In the genomic region with DNA sequence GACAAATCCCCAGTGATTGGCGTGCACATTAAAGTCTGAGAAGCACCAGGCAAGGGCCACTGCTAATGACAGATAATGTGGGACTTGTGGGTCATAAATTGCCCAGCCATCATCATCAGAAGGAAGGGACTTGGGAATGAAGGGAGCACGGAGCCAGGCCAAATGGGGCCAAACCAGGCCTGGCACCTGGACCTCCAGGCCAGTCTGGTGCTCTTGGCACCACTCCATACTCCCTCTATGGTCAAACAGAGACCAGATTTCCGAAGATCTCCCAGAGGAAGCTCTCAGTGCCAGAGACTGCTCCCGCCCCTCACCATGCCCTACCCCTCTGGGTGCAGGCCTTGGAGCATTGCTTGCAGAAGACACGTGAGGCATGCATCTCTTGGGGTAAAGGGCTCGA, we compare ENCODE assay signal across 19 cellular contexts.
A peak's percentile ranks its signal among the peaks of the same experiment; 100 is the strongest.
DNase-seq lines count a peak whose midpoint lies in the region; ATAC-seq and TF ChIP-seq lines count a peak whose summit lies in the region.
"Had no signal": no experiment of that assay in that cellular context is flagged by ENCODE, and none has a peak within 500 bp of the region (broad histone marks: within the 10 kb centered on the region; RNA-seq: fewer than 3 reads in every experiment).

No MANE protein-coding gene starts in this region.

- peaks cover 16% of the 10 kb centered on the region for H3K36me3 Mint-ChIP-seq in T-helper 1 cell treated with Interleukin-12 subunit alpha and Interleukin-12 subunit beta and Interleukin-4 antibody, amounts not matched to agents 30 μg/mL and 1 μg/mL, for 36 hours (ENCODE audit: low read depth)
- peaks cover 23% of the 10 kb centered on the region for H3K36me3 Mint-ChIP-seq in effector memory CD8-positive, alpha-beta T cell (ENCODE audit: insufficient read depth)
- H3K36me3 Mint-ChIP-seq in HFFc6 (ENCODE audit: low read depth) = no peaks in the 10 kb centered on the region

- TF ChIP-seq CTCF in SU-DHL-6 (IDR thresholded peaks at IDR 0.05; ENCODE audit: insufficient read depth, low read length, poor library complexity, severe bottlenecking) (no peak), HFFc6 (IDR thresholded peaks at IDR 0.05) (no peak), prostate gland (IDR thresholded peaks at IDR 0.05) (no peak)

- no peak for DNase-seq in T-helper 1 cell
- no peak for DNase-seq in effector memory CD8-positive, alpha-beta T cell
- no peak for DNase-seq in NCI-H1436 (lab: John Stamatoyannopoulos, UW)
- no peak for DNase-seq in HFFc6
- DNase-seq in prostate gland (ENCODE audit: low spot score) = no peak
- DNase-seq: activated CD4-positive, alpha-beta T cell treated with anti-CD3 and anti-CD28 coated beads for 1 hour; H9; kidney glomerular epithelial cell; midbrain; NCI-H2029 treated with DMSO at 0.1 percent for 48 hours; occipital lobe; stimulated activated CD4-positive, alpha-beta T cell treated with anti-CD3 and anti-CD28 coated beads, Interleukin-4, amount 100 ng/mL, for 4 hours; trophoblast cell had no signal

- no peaks in the 10 kb centered on the region for H3K79me2 ChIP-seq in SU-DHL-6 (ENCODE audit: insufficient read depth, low read length)
- H3K79me2 ChIP-seq: hepatocyte had no signal

- H3K27me3 Mint-ChIP-seq in T-helper 1 cell treated with Interleukin-12 subunit alpha and Interleukin-12 subunit beta and Interleukin-4 antibody, amounts not matched to agents 30 μg/mL and 1 μg/mL, for 36 hours (ENCODE audit: low read depth) = no peaks in the 10 kb centered on the region
- no peaks in the 10 kb centered on the region for H3K27me3 Mint-ChIP-seq in effector memory CD8-positive, alpha-beta T cell
- H3K27me3 Mint-ChIP-seq in HFFc6 (ENCODE audit: insufficient read depth) = no peaks in the 10 kb centered on the region; the same call in 1 of the 2 replicates

- ATAC-seq in effector memory CD8-positive, alpha-beta T cell (replicated peaks) = no peak
- ATAC-seq: A549 had no signal

- H3K27ac ChIP-seq in BLaER1 = peak overlapping the region; percentile 78
- peak overlapping the region; percentile 91 for H3K27ac ChIP-seq in SU-DHL-6 (ENCODE audit: low read depth, low read length)
- peak overlapping the region in 1 of 2 donors; percentile 1 for H3K27ac ChIP-seq in prostate gland
- H3K27ac ChIP-seq: A549, hepatocyte had no signal

- WGBS in prostate gland = 84% methylated on average over 6 of the region's 6 CpGs

- H3K36me3 ChIP-seq in BLaER1 (peaks cover 80% of the 10 kb centered on the region), SU-DHL-6 (ENCODE audit: low read length) (no peaks in the 10 kb centered on the region), prostate gland (no peaks in the 10 kb centered on the region)

- H3K4me1 ChIP-seq in BLaER1 (peaks cover 100% of the 10 kb centered on the region), prostate gland (replicated peaks) (peaks cover 16% of the 10 kb centered on the region)

- peaks cover 28% of the 10 kb centered on the region for H3F3A ChIP-seq in SU-DHL-6 (ENCODE audit: insufficient read depth)

- peak overlapping the region; percentile 88 for H3K4me2 ChIP-seq in BLaER1
- H3K4me2 ChIP-seq in SU-DHL-6 (ENCODE audit: low read depth, low read length, poor library complexity, severe bottlenecking) = no peak overlapping the region
- H3K4me2 ChIP-seq: A549, hepatocyte had no signal

- intact Hi-C loops in prostate gland (cut with DNase I) = loop anchor here (10.0 kb wide), 1 partner anchor 232 kb away; no protein-coding TSS in a partner anchor

- H3K9ac ChIP-seq in BLaER1 = peak overlapping the region; percentile 69; the same call in 1 of the 2 replicates
- H3K9ac ChIP-seq in SU-DHL-6 (ENCODE audit: low read length) = no peak overlapping the region

- no peak overlapping the region for H2AFZ ChIP-seq in SU-DHL-6 (ENCODE audit: low read depth, low read length, severe bottlenecking)
- H2AFZ ChIP-seq: hepatocyte had no signal

- H3K27me3 ChIP-seq in BLaER1 = no peaks in the 10 kb centered on the region
- H3K27me3 ChIP-seq in SU-DHL-6 (ENCODE audit: low read length) = no peaks in the 10 kb centered on the region
- H3K27me3 ChIP-seq in prostate gland (replicated peaks; ENCODE audit: insufficient read depth) = no peaks in the 10 kb centered on the region
- H3K27me3 ChIP-seq: hepatocyte had no signal

- H3K9me2 ChIP-seq in SU-DHL-6 (replicated peaks; ENCODE audit: insufficient read depth, low read length) = no peaks in the 10 kb centered on the region

- TF ChIP-seq POLR2A in prostate gland (IDR thresholded peaks at IDR 0.05) = no peak

- H3K4me1 Mint-ChIP-seq in T-helper 1 cell treated with Interleukin-12 subunit alpha and Interleukin-12 subunit beta and Interleukin-4 antibody, amounts not matched to agents 30 μg/mL and 1 μg/mL, for 36 hours (ENCODE audit: low read depth) = peaks cover 85% of the 10 kb centered on the region
- peaks cover 87 to 89% of the 10 kb centered on the region in 2 donors for H3K4me1 Mint-ChIP-seq in effector memory CD8-positive, alpha-beta T cell (ENCODE audit: low read depth in 2 of 2)
- peaks cover 52% of the 10 kb centered on the region for H3K4me1 Mint-ChIP-seq in HFFc6 (ENCODE audit: low read depth)

- peaks cover 41% of the 10 kb centered on the region for H4K20me1 ChIP-seq in BLaER1
- H4K20me1 ChIP-seq in SU-DHL-6 (ENCODE audit: low read depth, low read length) = no peaks in the 10 kb centered on the region

- peak overlapping the region; percentile 52 for H3K27ac Mint-ChIP-seq in T-helper 1 cell treated with Interleukin-12 subunit alpha and Interleukin-12 subunit beta and Interleukin-4 antibody, amounts not matched to agents 30 μg/mL and 1 μg/mL, for 36 hours
- peak overlapping the region in 1 of 2 donors; percentile 94 for H3K27ac Mint-ChIP-seq in effector memory CD8-positive, alpha-beta T cell
- H3K27ac Mint-ChIP-seq in HFFc6 = no peak overlapping the region

- H3K9me3 ChIP-seq in BLaER1 (no peaks in the 10 kb centered on the region), SU-DHL-6 (ENCODE audit: insufficient read depth, low read length) (no peaks in the 10 kb centered on the region), prostate gland (no peaks in the 10 kb centered on the region)
- H3K9me3 ChIP-seq: A549 had no signal

- H3K4me3 Mint-ChIP-seq in T-helper 1 cell treated with Interleukin-12 subunit alpha and Interleukin-12 subunit beta and Interleukin-4 antibody, amounts not matched to agents 30 μg/mL and 1 μg/mL, for 36 hours = no peak overlapping the region
- peak overlapping the region; percentile 71 to 73 for H3K4me3 Mint-ChIP-seq in effector memory CD8-positive, alpha-beta T cell
- H3K4me3 Mint-ChIP-seq in HFFc6 = no peak overlapping the region
- H3K4me3 Mint-ChIP-seq: H9 had no signal

- no peaks in the 10 kb centered on the region for H3K9me3 Mint-ChIP-seq in T-helper 1 cell treated with Interleukin-12 subunit alpha and Interleukin-12 subunit beta and Interleukin-4 antibody, amounts not matched to agents 30 μg/mL and 1 μg/mL, for 36 hours
- H3K9me3 Mint-ChIP-seq in effector memory CD8-positive, alpha-beta T cell = no peaks in the 10 kb centered on the region
- H3K9me3 Mint-ChIP-seq in HFFc6 = no peaks in the 10 kb centered on the region
- H3K9me3 Mint-ChIP-seq: activated T-helper 2 cell treated with anti-CD3 and anti-CD28 coated beads, Interferon-gamma antibody, Interleukin-2, Interleukin-4, amounts not matched to agents 10 μg/mL and 5 μg/mL and 100 μg/mL, durations not matched to agents 14 hours and 24 hours and 36 hours; H9 had no signal

- H3K4me3 ChIP-seq in BLaER1 (no peak overlapping the region), SU-DHL-6 (ENCODE audit: insufficient read depth, low read length, poor library complexity, severe bottlenecking) (no peak overlapping the region), prostate gland (no peak overlapping the region)
- H3K4me3 ChIP-seq: A549, hepatocyte had no signal

Comparison
In these comparisons a context has a peak if more than half of its experiments do, and no peak if none do; other contexts are left out.
1. H3K4me3 Mint-ChIP-seq: peak in effector memory CD8-positive, alpha-beta T cell (2 of 2); none in T-helper 1 cell treated with Interleukin-12 subunit alpha and Interleukin-12 subunit beta and Interleukin-4 antibody, amounts not matched to agents 30 μg/mL and 1 μg/mL, for 36 hours (single experiment) and HFFc6 (single experiment).